ENCODE assay signal across 12 cellular contexts in genomic region chr17:48725005-48725293, GRCh38. TPM values are rescaled to one million over a fixed set of nuclear protein-coding genes. Genes with fewer than 3 reads are reported as not detected.
A peak's percentile ranks its signal among the peaks of the same experiment; 100 is the strongest.
DNase-seq lines count a peak whose midpoint lies in the region; ATAC-seq, FAIRE-seq and TF ChIP-seq lines count a peak whose summit lies in the region.
"Had no signal": no experiment of that assay in that cellular context is flagged by ENCODE, and none has a peak within 500 bp of the region (broad histone marks: within the 10 kb centered on the region; RNA-seq: fewer than 3 reads in every experiment).

No MANE protein-coding gene starts in this region.

- peak overlapping the region; percentile 81 to 90 for H3K4me3 Mint-ChIP-seq in activated T-cell treated with anti-CD3 and anti-CD28 coated beads, Interleukin-2, amount 50 U/mL, for 72 hours

- H2AFZ ChIP-seq in PC-3 (ENCODE audit: low read length) = peak overlapping the region; percentile 43
- no peak overlapping the region for H2AFZ ChIP-seq in H1 (ENCODE audit: low read length)

- CTCF ChIA-PET in PC-3 (lab: Charles Lee) (interaction anchor here (0.6 to 5.0 kb wide), 10 partner anchors 22 to 307 kb away, joined by 3 to 76 read pairs (median 5); no protein-coding TSS in a partner anchor), H1 (lab: Charles Lee; ENCODE audit: partially characterized antibody) (interaction anchor here (0.6 to 13.5 kb wide), 36 partner anchors 11 to 507 kb away, joined by 3 to 147 read pairs (median 10); no protein-coding TSS in a partner anchor)

- ATAC-seq in activated T-cell treated with anti-CD3 and anti-CD28 coated beads, Interleukin-2, amount 50 U/mL, for 72 hours (replicated peaks in 1 of 2) = peak; percentile 25
- ATAC-seq in PC-3 (no peak), GM21825 (IDR thresholded peaks at IDR 0.05; ENCODE audit: unreplicated experiment) (no peak)

- peaks cover 44% of the 10 kb centered on the region for H3K4me1 ChIP-seq in PC-3 (ENCODE audit: insufficient read depth, low read length)
- H3K4me1 ChIP-seq in H1 (replicated peaks in 1 of 4; ENCODE audit: control insufficient read depth in 3 of 4, insufficient read depth in 4 of 4, low read length in 3 of 4) = peaks cover 10 to 30% (median 12%) of the 10 kb centered on the region in 4 experiments; a peak in 6 of 7 replicates
- H3K4me1 ChIP-seq in sigmoid colon = peaks cover 0 to 48% (median 42%) of the 10 kb centered on the region in 4 donors
- H3K4me1 ChIP-seq in tibial artery = peaks cover 0 to 38% (median 27%) of the 10 kb centered on the region in 4 donors

- H3K36me3 ChIP-seq in PC-3 (ENCODE audit: low read depth, low read length) (no peaks in the 10 kb centered on the region), H1 (ENCODE audit: control insufficient read depth in 2 of 4, insufficient read depth in 4 of 4, low read length in 3 of 4) (peaks cover 0 to 2% (median 0%) of the 10 kb centered on the region in 4 experiments; a peak in 1 of 8 replicates), sigmoid colon (no peaks in the 10 kb centered on the region), tibial artery (no peaks in the 10 kb centered on the region)
- H3K36me3 ChIP-seq: brain microvascular endothelial cell, heart right ventricle, ovary had no signal

- intact Hi-C loops in PC-3 (cut with micrococcal nuclease) = no loop called here
- intact Hi-C loops in sigmoid colon (cut with DNase I) = loop anchor here (2.0 to 5.0 kb wide), 4 partner anchors 54 to 267 kb away; no protein-coding TSS in a partner anchor
- intact Hi-C loops in tibial artery (cut with DNase I; ENCODE audit: low total_unique reads) = loop anchor here (5.0 to 10.0 kb wide), 2 partner anchors 67 to 160 kb away; no protein-coding TSS in a partner anchor

- no peak overlapping the region for H2BK12ac ChIP-seq in H1 (ENCODE audit: low read depth, low read length)

- no TSS peak for BruUV-seq in PC-3 (replicated peaks; lab: Mats Ljungman, UMichigan)

- H4K5ac ChIP-seq in H1 (ENCODE audit: insufficient read length, low read depth, low read length) = no peak overlapping the region

- H3K4me2 ChIP-seq in PC-3 (ENCODE audit: low read length) = peak overlapping the region; percentile 85
- no peak overlapping the region for H3K4me2 ChIP-seq in H1 (ENCODE audit: insufficient read depth in 1 of 2, low read depth in 2 of 2, low read length in 2 of 2)

- H3K56ac ChIP-seq in H1 (replicated peaks; ENCODE audit: insufficient read length, low read depth, low read length) = no peak overlapping the region

- H3K23ac ChIP-seq in H1 (ENCODE audit: insufficient read length) = no peak overlapping the region

- no peaks in the 10 kb centered on the region for H3K9me2 ChIP-seq in PC-3 (replicated peaks; ENCODE audit: low read length)

- no peak overlapping the region for H2AK5ac ChIP-seq in H1 (ENCODE audit: low read depth, low read length)

- POLR2A ChIA-PET in PC-3 (lab: Charles Lee; ENCODE audit: unreplicated experiment) = interaction anchor here (0.6 kb wide), 1 partner anchor 53 kb away, joined by 3 read pairs; no protein-coding TSS in a partner anchor
- POLR2A ChIA-PET in H1 (lab: Charles Lee; ENCODE audit: partially characterized antibody) = interaction anchor here (1.2 kb wide), 1 partner anchor 16 kb away, joined by 3 read pairs; no protein-coding TSS in a partner anchor

- H2BK5ac ChIP-seq in H1 (ENCODE audit: low read depth, low read length) = no peak overlapping the region

- TF ChIP-seq RAD21 in H1 (IDR thresholded peaks at IDR 0.05 in 1 of 2, conservative IDR thresholded peaks at IDR 0.05 in 1 of 2; ENCODE audit: low read depth in 2 of 2, low read length in 2 of 2) = no peak

- H3K27ac ChIP-seq in PC-3 (ENCODE audit: low read length) (peak overlapping the region; percentile 91), H1 (ENCODE audit: low read depth, low read length) (no peak overlapping the region), sigmoid colon (no peak overlapping the region), tibial artery (no peak overlapping the region)
- H3K27ac ChIP-seq: brain microvascular endothelial cell, heart right ventricle, ovary had no signal

- TF ChIP-seq POLR2A in H1 (IDR thresholded peaks at IDR 0.05; ENCODE audit: control extremely low read depth in 1 of 2, low read depth in 2 of 2, low read length in 2 of 2) = no peak
- TF ChIP-seq POLR2A in sigmoid colon (IDR thresholded peaks at IDR 0.05) = no peak

- H2BK120ac ChIP-seq in H1 (replicated peaks; ENCODE audit: low read depth, low read length) = no peak overlapping the region

- no peak overlapping the region for H3K4ac ChIP-seq in H1 (replicated peaks; ENCODE audit: insufficient read length, low read depth, low read length)

- no peak overlapping the region for H3K18ac ChIP-seq in H1 (ENCODE audit: extremely low read depth, low read length)

- 20% methylated on average over 16 of the region's 16 CpGs; no CpG with 5 or more reads in 1 of the 2 experiments for WGBS in H1 (ENCODE audit: extremely low coverage in 1 of 2, insufficient coverage in 1 of 2, insufficient read length in 1 of 2, insufficient replicate concordance in 2 of 2, low coverage in 1 of 2, low lambda C conversion rate in 2 of 2, missing lambda C conversion rate in 1 of 2), 2 experiments
- 13 to 46% methylated on average over 16 of the region's 16 CpGs for WGBS in sigmoid colon, 2 donors

- H3K27me3 Mint-ChIP-seq in activated T-cell treated with anti-CD3 and anti-CD28 coated beads, Interleukin-2, amount 50 U/mL, for 72 hours (ENCODE audit: low read depth) = peaks cover 99% of the 10 kb centered on the region

- TF ChIP-seq CTCF in PC-3 (conservative IDR thresholded peaks at IDR 0.05; ENCODE audit: low read depth, low read length) (no peak), H1 (IDR thresholded peaks at IDR 0.05; ENCODE audit: control extremely low read depth in 1 of 3, insufficient read depth in 1 of 3, low read depth in 1 of 3, low read length in 3 of 3) (no peak), sigmoid colon (IDR thresholded peaks at IDR 0.05) (no peak), tibial artery (IDR thresholded peaks at IDR 0.05) (no peak)

- peak overlapping the region; percentile 90 for H3K9ac ChIP-seq in PC-3 (ENCODE audit: low read length)
- H3K9ac ChIP-seq in H1 (replicated peaks in 1 of 4; ENCODE audit: extremely low read depth in 1 of 4, low read depth in 3 of 4, low read length in 3 of 4) = no peak overlapping the region

- no peak overlapping the region for H4K91ac ChIP-seq in H1 (replicated peaks; ENCODE audit: insufficient read length, low read length)

- H3F3A ChIP-seq in PC-3 (ENCODE audit: low read length, unreplicated experiment) = peaks cover 8% of the 10 kb centered on the region

- no peaks in the 10 kb centered on the region; the same call in 1 of the 2 replicates for H3K79me1 ChIP-seq in H1 (ENCODE audit: low read depth, low read length)

- peaks cover 71% of the 10 kb centered on the region for H3K4me1 Mint-ChIP-seq in activated T-cell treated with anti-CD3 and anti-CD28 coated beads, Interleukin-2, amount 50 U/mL, for 72 hours (ENCODE audit: low read depth)

- no peaks in the 10 kb centered on the region for H3K9me3 Mint-ChIP-seq in activated T-cell treated with anti-CD3 and anti-CD28 coated beads, Interleukin-2, amount 50 U/mL, for 72 hours

- no peak overlapping the region for H2BK20ac ChIP-seq in H1 (ENCODE audit: low read length)

- DNase-seq in activated T-cell treated with anti-CD3 and anti-CD28 coated beads, Interleukin-2, amount 50 U/mL, for 72 hours = no peak
- DNase-seq in activated T-cell treated with anti-CD3 and anti-CD28 coated beads for 4 hours = no peak
- peak; percentile 57 for DNase-seq in PC-3
- DNase-seq in H1 (ENCODE audit: low read depth in 1 of 2, low spot score in 2 of 2) = no peak
- DNase-seq in sigmoid colon = peak; percentile 41
- no peak for DNase-seq in tibial artery
- no peak for DNase-seq in stimulated activated CD4-positive, alpha-beta T cell treated with anti-CD3 and anti-CD28 coated beads, Interleukin-15, amount 100 ng/mL, for 24 hours

- H3K14ac ChIP-seq in H1 (ENCODE audit: insufficient read length) = no peak overlapping the region

- H3K79me2 ChIP-seq in PC-3 (ENCODE audit: low read length) (peaks cover 92% of the 10 kb centered on the region), H1 (ENCODE audit: control insufficient read depth in 1 of 2, insufficient read depth in 2 of 2, low read length in 2 of 2) (no peaks in the 10 kb centered on the region)

- H4K20me1 ChIP-seq in PC-3 (ENCODE audit: low read length) (no peaks in the 10 kb centered on the region), H1 (replicated peaks in 1 of 2; ENCODE audit: control insufficient read depth in 1 of 2, insufficient read depth in 2 of 2, low read length in 2 of 2) (peaks cover 21 to 42% of the 10 kb centered on the region in 2 experiments)

- no peaks in the 10 kb centered on the region for H3K23me2 ChIP-seq in H1 (ENCODE audit: low read depth, low read length)

- H3K27ac Mint-ChIP-seq in activated T-cell treated with anti-CD3 and anti-CD28 coated beads, Interleukin-2, amount 50 U/mL, for 72 hours = no peak overlapping the region

- no peaks in the 10 kb centered on the region for H3K36me3 Mint-ChIP-seq in activated T-cell treated with anti-CD3 and anti-CD28 coated beads, Interleukin-2, amount 50 U/mL, for 72 hours (ENCODE audit: insufficient read depth in 2 of 2)

- no peak overlapping the region for H4K8ac ChIP-seq in H1 (ENCODE audit: extremely low read depth, insufficient read depth, low read length)

- H3K27me3 ChIP-seq in PC-3 (ENCODE audit: low read length) = no peaks in the 10 kb centered on the region
- H3K27me3 ChIP-seq in H1 (replicated peaks in 1 of 4; ENCODE audit: control insufficient read depth in 3 of 4, extremely low read depth in 1 of 4, insufficient read depth in 3 of 4, low read length in 3 of 4) = peaks cover 99 to 100% (median 100%) of the 10 kb centered on the region in 4 experiments
- H3K27me3 ChIP-seq in sigmoid colon = peaks cover 74 to 100% (median 100%) of the 10 kb centered on the region in 3 donors
- H3K27me3 ChIP-seq in tibial artery = peaks cover 13 to 100% of the 10 kb centered on the region in 2 donors

- TF ChIP-seq EP300 in H1 (IDR thresholded peaks at IDR 0.05; ENCODE audit: borderline replicate concordance in 1 of 2, low read depth in 2 of 2, low read length in 2 of 2) (no peak), sigmoid colon (IDR thresholded peaks at IDR 0.05) (no peak)

- no peaks in the 10 kb centered on the region for H3K9me3 ChIP-seq in PC-3 (ENCODE audit: low read length)
- H3K9me3 ChIP-seq in H1 (ENCODE audit: insufficient read depth in 2 of 2, low read depth in 1 of 2, low read length in 1 of 2) = no peaks in the 10 kb centered on the region
- H3K9me3 ChIP-seq in sigmoid colon = no peaks in the 10 kb centered on the region
- H3K9me3 ChIP-seq in tibial artery = no peaks in the 10 kb centered on the region
- H3K9me3 ChIP-seq: heart right ventricle, ovary had no signal

- peak overlapping the region; percentile 90 for H3K4me3 ChIP-seq in PC-3 (ENCODE audit: low read length)
- H3K4me3 ChIP-seq in H1 (ENCODE audit: extremely low read depth in 1 of 4, insufficient read depth in 2 of 4, low read depth in 3 of 4, low read length in 4 of 4) = no peak overlapping the region
- no peak overlapping the region for H3K4me3 ChIP-seq in sigmoid colon
- no peak overlapping the region for H3K4me3 ChIP-seq in tibial artery
- H3K4me3 ChIP-seq: GM12878, ovary had no signal

- H2BK15ac ChIP-seq in H1 (ENCODE audit: low read length) = 0 out of 2 replicates have a peak overlapping the region, but pooled peaks have one; percentile 46

- no peak for FAIRE-seq in H1 (lab: Jason Lieb, UNC)
- FAIRE-seq: GM12878 had no signal

RNA-seq across cellular contexts. Expression of gene PRAC2, which starts 2.0 kb away (rescaled TPM):
- not detected for total RNA-seq in activated T-cell treated with anti-CD3 and anti-CD28 coated beads, Interleukin-2, amount 50 U/mL, for 72 hours
- total RNA-seq in PC-3 (2014; rRNA removed) (44.1 and 51.4 TPM in 2 replicates), sigmoid colon (1 to 10 TPM in 1 of 4 donors, not detected in 3; 2.1 TPM)
- total RNA-seq in H1 (2021; fragmentation: NEBNext Ultra II Directional; extraction: Animal tissue kit (Norgen Biotek cat#: 25700)) = not detected in 2 replicates
- polyA plus RNA-seq in H1 (2011; rRNA removed) (not detected in 2 replicates), sigmoid colon (10 to 100 TPM in 2 of 3 donors, 1 to 10 TPM in 1; 7.2 to 20.3 (median 17.5) TPM)
- not detected for polyA plus RNA-seq in H1 (2011; cell fraction: cytosol; rRNA removed)
- polyA plus RNA-seq in H1 (2011; cell fraction: nucleus; rRNA removed) = not detected
- polyA plus RNA-seq in H1 (2012, experiment 1 of 2) = not detected in 4 replicates
- polyA plus RNA-seq in H1 (2012, experiment 2 of 2) = not detected
- not detected for polyA plus RNA-seq in H1 (2013, experiment 1 of 2)
- polyA plus RNA-seq in H1 (2013, experiment 2 of 2) = not detected
- polyA minus RNA-seq in H1 (2011; rRNA and poly(A)+ RNA removed) = not detected in 2 replicates
- not detected for polyA minus RNA-seq in H1 (2011; cell fraction: cytosol; rRNA and poly(A)+ RNA removed)
- not detected for polyA minus RNA-seq in H1 (2011; cell fraction: nucleus; rRNA and poly(A)+ RNA removed)
- total RNA-seq: GM12878, heart right ventricle, ovary had no signal
- polyA plus RNA-seq: heart right ventricle, ovary had no signal

RNA-seq across cellular contexts. Expression of gene PRAC1, which starts 2.6 kb away (rescaled TPM):
- total RNA-seq in activated T-cell treated with anti-CD3 and anti-CD28 coated beads, Interleukin-2, amount 50 U/mL, for 72 hours = not detected
- total RNA-seq in PC-3 (2014; rRNA removed) (33.5 and 44.4 TPM in 2 replicates), sigmoid colon (10 to 100 TPM in 1 of 4 donors, 1 to 10 TPM in 1, not detected in 2; 9.1 to 13.5 TPM)
- total RNA-seq in H1 (2021; fragmentation: NEBNext Ultra II Directional; extraction: Animal tissue kit (Norgen Biotek cat#: 25700)) = not detected in 2 replicates
- polyA plus RNA-seq in H1 (2011; rRNA removed) (not detected in 2 replicates), sigmoid colon (100 to 1,000 TPM; 388 to 572 (median 408) TPM)
- not detected for polyA plus RNA-seq in H1 (2011; cell fraction: cytosol; rRNA removed)
- not detected for polyA plus RNA-seq in H1 (2011; cell fraction: nucleus; rRNA removed)
- polyA plus RNA-seq in H1 (2012, experiment 1 of 2) = not detected in 4 replicates
- not detected for polyA plus RNA-seq in H1 (2012, experiment 2 of 2)
- not detected for polyA plus RNA-seq in H1 (2013, experiment 1 of 2)
- polyA plus RNA-seq in H1 (2013, experiment 2 of 2) = not detected
- not detected in 2 replicates for polyA minus RNA-seq in H1 (2011; rRNA and poly(A)+ RNA removed)
- polyA minus RNA-seq in H1 (2011; cell fraction: cytosol; rRNA and poly(A)+ RNA removed) = not detected
- not detected for polyA minus RNA-seq in H1 (2011; cell fraction: nucleus; rRNA and poly(A)+ RNA removed)
- total RNA-seq: GM12878, heart right ventricle, ovary had no signal
- polyA plus RNA-seq: GM12878, heart right ventricle, ovary had no signal

RNA-seq across cellular contexts. Expression of gene HOXB13, which starts 3.6 kb away (rescaled TPM):
- not detected for total RNA-seq in activated T-cell treated with anti-CD3 and anti-CD28 coated beads, Interleukin-2, amount 50 U/mL, for 72 hours
- total RNA-seq in PC-3 (2014; rRNA removed) = 80.8 and 96.5 TPM in 2 replicates
- total RNA-seq in H1 (2021; fragmentation: NEBNext Ultra II Directional; extraction: Animal tissue kit (Norgen Biotek cat#: 25700)) = not detected in 2 replicates
- not detected in 2 replicates for polyA plus RNA-seq in H1 (2011; rRNA removed)
- not detected for polyA plus RNA-seq in H1 (2011; cell fraction: cytosol; rRNA removed)
- polyA plus RNA-seq in H1 (2011; cell fraction: nucleus; rRNA removed) = not detected
- not detected in 4 replicates for polyA plus RNA-seq in H1 (2012, experiment 1 of 2)
- polyA plus RNA-seq in H1 (2012, experiment 2 of 2) = not detected
- polyA plus RNA-seq in H1 (2013, experiment 1 of 2) = not detected
- polyA plus RNA-seq in H1 (2013, experiment 2 of 2) = not detected
- not detected in 2 replicates for polyA minus RNA-seq in H1 (2011; rRNA and poly(A)+ RNA removed)
- not detected for polyA minus RNA-seq in H1 (2011; cell fraction: cytosol; rRNA and poly(A)+ RNA removed)
- not detected for polyA minus RNA-seq in H1 (2011; cell fraction: nucleus; rRNA and poly(A)+ RNA removed)
- total RNA-seq in sigmoid colon = 1 to 10 TPM in 2 of 4 donors, under 1 TPM in 2; 0.36 to 1.5 (median 1.0) TPM
- polyA plus RNA-seq in sigmoid colon = 10 to 100 TPM; 19.4 to 49.2 (median 26.4) TPM
- total RNA-seq: heart right ventricle had no signal
- polyA plus RNA-seq: GM12878, heart right ventricle, ovary had no signal

Comparison
In these comparisons a context has a peak if more than half of its experiments do, and no peak if none do; other contexts are left out.
1. ATAC-seq: peak in activated T-cell treated with anti-CD3 and anti-CD28 coated beads, Interleukin-2, amount 50 U/mL, for 72 hours (2 of 2); none in PC-3 (single experiment) and GM21825 (single experiment).
2. DNase-seq: peak in PC-3 (single experiment) and sigmoid colon (single experiment); none in activated T-cell treated with anti-CD3 and anti-CD28 coated beads, Interleukin-2, amount 50 U/mL, for 72 hours (0 of 2), activated T-cell treated with anti-CD3 and anti-CD28 coated beads for 4 hours (single experiment), H1 (0 of 2), tibial artery (0 of 2) and stimulated activated CD4-positive, alpha-beta T cell treated with anti-CD3 and anti-CD28 coated beads, Interleukin-15, amount 100 ng/mL, for 24 hours (single experiment).
3. RNA of gene PRAC2, which starts 2.0 kb away (total RNA-seq): 44.1 to 51.4 TPM in PC-3; not detected in activated T-cell treated with anti-CD3 and anti-CD28 coated beads, Interleukin-2, amount 50 U/mL, for 72 hours, not detected in H1 and 2.1 TPM in sigmoid colon; every median in the first group is over 10 times any median in the second.
4. RNA of gene HOXB13, which starts 3.6 kb away (total RNA-seq): 80.8 to 96.5 TPM in PC-3; 0.36 to 1.5 TPM in sigmoid colon, not detected in H1 and not detected in activated T-cell treated with anti-CD3 and anti-CD28 coated beads, Interleukin-2, amount 50 U/mL, for 72 hours; every median in the first group is over 10 times any median in the second.